In genomic region chr10:122336961-122337360, GRCh38 we compare ENCODE assay signal across 15 cellular contexts. TPM values are rescaled to one million over a fixed set of nuclear protein-coding genes. Genes with fewer than 3 reads are reported as not detected.
DNase-seq lines count a peak whose midpoint lies in the region; ATAC-seq and TF ChIP-seq lines count a peak whose summit lies in the region.
"Had no signal": no experiment of that assay in that cellular context is flagged by ENCODE, and none has a peak within 500 bp of the region (broad histone marks: within the 10 kb centered on the region; RNA-seq: fewer than 3 reads in every experiment).

No MANE protein-coding gene starts in this region.

- no peak overlapping the region for H2BK120ac ChIP-seq in neuronal stem cell (ENCODE audit: low read depth, low read length)

- no peak overlapping the region for H3K4me3 Mint-ChIP-seq in activated CD8-positive, alpha-beta memory T cell treated with anti-CD3 and anti-CD28 coated beads, Interleukin-2, amount 10 ng/mL, durations not matched to agents 7 days and 5 days
- H3K4me3 Mint-ChIP-seq: CD8-positive, alpha-beta memory T cell had no signal

- WGBS in neuronal stem cell (ENCODE audit: extremely low coverage in 2 of 2, insufficient read length in 2 of 2, insufficient replicate concordance in 1 of 2), 2 donors = no CpG with 5 or more reads among the region's 3 CpGs

- H2BK12ac ChIP-seq in neuronal stem cell (ENCODE audit: low read length) = peak overlapping the region; percentile 48

- H3K36me3 Mint-ChIP-seq in activated CD8-positive, alpha-beta memory T cell treated with anti-CD3 and anti-CD28 coated beads, Interleukin-2, amount 10 ng/mL, durations not matched to agents 7 days and 5 days = no peaks in the 10 kb centered on the region
- no peaks in the 10 kb centered on the region for H3K36me3 Mint-ChIP-seq in activated naive CD4-positive, alpha-beta T cell treated with anti-CD3 and anti-CD28 coated beads, Interleukin-2, amount 50 U/mL, for 72 hours

- CTCF ChIA-PET in activated CD8-positive, alpha-beta memory T cell treated with anti-CD3 and anti-CD28 coated beads, Interleukin-2, amount 10 ng/mL, durations not matched to agents 7 days and 5 days (lab: Charles Lee) = no interaction called here

- no peak for TF ChIP-seq CTCF in epithelial cell of esophagus (IDR thresholded peaks at IDR 0.05; ENCODE audit: insufficient read depth, low read depth, low read length, missing control alignments)

- H2AK5ac ChIP-seq in neuronal stem cell (ENCODE audit: low read depth, low read length) = peak overlapping the region; percentile 77

- no peak overlapping the region for H2BK15ac ChIP-seq in neuronal stem cell (ENCODE audit: low read length)

- no peaks in the 10 kb centered on the region for H3K36me3 ChIP-seq in neuronal stem cell (replicated peaks in 1 of 2; ENCODE audit: control insufficient read depth in 2 of 2, insufficient read depth in 2 of 2, low read length in 2 of 2)
- H3K36me3 ChIP-seq: BLaER1, HAP-1 had no signal

- H3K27ac Mint-ChIP-seq in activated CD8-positive, alpha-beta memory T cell treated with anti-CD3 and anti-CD28 coated beads, Interleukin-2, amount 10 ng/mL, durations not matched to agents 7 days and 5 days = no peak overlapping the region
- H3K27ac Mint-ChIP-seq in activated naive CD4-positive, alpha-beta T cell treated with anti-CD3 and anti-CD28 coated beads, Interleukin-2, amount 50 U/mL, for 72 hours = no peak overlapping the region
- H3K27ac Mint-ChIP-seq: CD8-positive, alpha-beta memory T cell had no signal

- H2AFZ ChIP-seq in neuronal stem cell (ENCODE audit: low read length) = no peak overlapping the region

- H3K18ac ChIP-seq in neuronal stem cell (ENCODE audit: low read length) = peak overlapping the region; percentile 69

- no peaks in the 10 kb centered on the region for H3K79me1 ChIP-seq in neuronal stem cell (ENCODE audit: low read depth, low read length)

- H3K23ac ChIP-seq in neuronal stem cell (ENCODE audit: low read depth, low read length, poor library complexity) = no peak overlapping the region

- peaks cover 0 to 8% of the 10 kb centered on the region in 2 donors for H3K4me1 ChIP-seq in neuronal stem cell (ENCODE audit: control insufficient read depth in 2 of 2, insufficient read depth in 1 of 2, low read depth in 1 of 2, low read length in 2 of 2)
- H3K4me1 ChIP-seq: HAP-1 had no signal

- H3K4me3 ChIP-seq in epithelial cell of esophagus (ENCODE audit: low read length) = no peak overlapping the region
- no peak overlapping the region for H3K4me3 ChIP-seq in neuronal stem cell (ENCODE audit: low read length in 2 of 2)
- H3K4me3 ChIP-seq: BLaER1, HAP-1 had no signal

- no peaks in the 10 kb centered on the region for H3K27me3 ChIP-seq in neuronal stem cell (ENCODE audit: control insufficient read depth in 3 of 3, insufficient read depth in 3 of 3, low read depth in 1 of 3, low read length in 3 of 3)
- H3K27me3 ChIP-seq: BLaER1 had no signal

- DNase-seq in activated CD8-positive, alpha-beta memory T cell treated with anti-CD3 and anti-CD28 coated beads, Interleukin-2, amount 10 ng/mL, durations not matched to agents 7 days and 5 days = peak; percentile 5
- DNase-seq in activated CD8-positive, alpha-beta memory T cell treated with anti-CD3 and anti-CD28 coated beads, Interleukin-2, amount 50 U/mL, for 4 hours = no peak
- DNase-seq in epithelial cell of esophagus (ENCODE audit: low read depth) (peak; percentile 66), neuronal stem cell (ENCODE audit: low spot score) (no peak), NCI-H446 (lab: John Stamatoyannopoulos, UW) (no peak)
- DNase-seq in activated naive CD4-positive, alpha-beta T cell treated with anti-CD3 and anti-CD28 coated beads, Interleukin-2, amount 50 U/mL, for 72 hours (ENCODE audit: low spot score in 2 of 2) = no peak
- DNase-seq: AML-193; Caco-2; CD8-positive, alpha-beta memory T cell; DND-41; GF-D8 had no signal

- no peak overlapping the region for H4K8ac ChIP-seq in neuronal stem cell (ENCODE audit: low read depth, low read length)

- no peak overlapping the region for H3K14ac ChIP-seq in neuronal stem cell (ENCODE audit: low read length)

- H3K27ac ChIP-seq in neuronal stem cell (replicated peaks; ENCODE audit: low read length) = no peak overlapping the region
- H3K27ac ChIP-seq: 22Rv1, BLaER1 had no signal

- no peak for ATAC-seq in activated CD8-positive, alpha-beta memory T cell treated with anti-CD3 and anti-CD28 coated beads, Interleukin-2, amount 10 ng/mL, durations not matched to agents 7 days and 5 days
- ATAC-seq in HG03457 (IDR thresholded peaks at IDR 0.05; ENCODE audit: unreplicated experiment) = no peak
- no peak for ATAC-seq in activated naive CD4-positive, alpha-beta T cell treated with anti-CD3 and anti-CD28 coated beads, Interleukin-2, amount 50 U/mL, for 72 hours

- no peak overlapping the region for H2BK5ac ChIP-seq in neuronal stem cell (ENCODE audit: low read length)

- peaks cover 9% of the 10 kb centered on the region for H3K4me1 Mint-ChIP-seq in activated CD8-positive, alpha-beta memory T cell treated with anti-CD3 and anti-CD28 coated beads, Interleukin-2, amount 10 ng/mL, durations not matched to agents 7 days and 5 days
- H3K4me1 Mint-ChIP-seq: CD8-positive, alpha-beta memory T cell had no signal

- no peak overlapping the region for H3K4me2 ChIP-seq in neuronal stem cell (ENCODE audit: insufficient read depth, low read length, poor library complexity, severe bottlenecking)
- H3K4me2 ChIP-seq: BLaER1 had no signal

- H3K9me3 ChIP-seq in neuronal stem cell (replicated peaks in 1 of 2; ENCODE audit: control insufficient read depth in 2 of 2, insufficient read depth in 1 of 2, low read depth in 1 of 2, low read length in 2 of 2) = no peaks in the 10 kb centered on the region
- H3K9me3 ChIP-seq: BLaER1, Caco-2, HAP-1 had no signal

- no peaks in the 10 kb centered on the region for H3K9me3 Mint-ChIP-seq in activated CD8-positive, alpha-beta memory T cell treated with anti-CD3 and anti-CD28 coated beads, Interleukin-2, amount 10 ng/mL, durations not matched to agents 7 days and 5 days (ENCODE audit: low read depth)
- H3K9me3 Mint-ChIP-seq in activated naive CD4-positive, alpha-beta T cell treated with anti-CD3 and anti-CD28 coated beads, Interleukin-2, amount 50 U/mL, for 72 hours = no peaks in the 10 kb centered on the region
- H3K9me3 Mint-ChIP-seq: CD8-positive, alpha-beta memory T cell had no signal

- H4K91ac ChIP-seq in neuronal stem cell (ENCODE audit: low read depth, low read length, poor library complexity) = no peak overlapping the region

- H3K27me3 Mint-ChIP-seq in activated CD8-positive, alpha-beta memory T cell treated with anti-CD3 and anti-CD28 coated beads, Interleukin-2, amount 10 ng/mL, durations not matched to agents 7 days and 5 days = peaks cover 44% of the 10 kb centered on the region

- no peak overlapping the region for H3K9ac ChIP-seq in neuronal stem cell (ENCODE audit: low read depth, low read length, poor library complexity)
- H3K9ac ChIP-seq: BLaER1 had no signal

- H3K4ac ChIP-seq in neuronal stem cell (ENCODE audit: low read length) = no peak overlapping the region

RNA-seq across cellular contexts. Expression of gene PLEKHA1, which starts 37.5 kb away (rescaled TPM):
- 1 to 10 TPM; 5.3 to 7.2 TPM for total RNA-seq in activated CD8-positive, alpha-beta memory T cell treated with anti-CD3 and anti-CD28 coated beads, Interleukin-2, amount 10 ng/mL, durations not matched to agents 7 days and 5 days
- 35.0 TPM for polyA plus RNA-seq in neuronal stem cell (2013, experiment 1 of 2)
- polyA plus RNA-seq in neuronal stem cell (2013, experiment 2 of 2) = 35.1 TPM
- 1 to 10 TPM; 7.0 to 8.7 TPM for total RNA-seq in activated naive CD4-positive, alpha-beta T cell treated with anti-CD3 and anti-CD28 coated beads, Interleukin-2, amount 50 U/mL, for 72 hours

Comparison
In these comparisons a context has a peak if more than half of its experiments do, and no peak if none do; other contexts are left out.
1. DNase-seq: peak in activated CD8-positive, alpha-beta memory T cell treated with anti-CD3 and anti-CD28 coated beads, Interleukin-2, amount 10 ng/mL, durations not matched to agents 7 days and 5 days (single experiment) and epithelial cell of esophagus (single experiment); none in activated CD8-positive, alpha-beta memory T cell treated with anti-CD3 and anti-CD28 coated beads, Interleukin-2, amount 50 U/mL, for 4 hours (single experiment), neuronal stem cell (single experiment), activated naive CD4-positive, alpha-beta T cell treated with anti-CD3 and anti-CD28 coated beads, Interleukin-2, amount 50 U/mL, for 72 hours (0 of 2) and NCI-H446 (0 of 2).